Comparison of ENCODE assay signal across 8 cellular contexts in the genomic region with DNA sequence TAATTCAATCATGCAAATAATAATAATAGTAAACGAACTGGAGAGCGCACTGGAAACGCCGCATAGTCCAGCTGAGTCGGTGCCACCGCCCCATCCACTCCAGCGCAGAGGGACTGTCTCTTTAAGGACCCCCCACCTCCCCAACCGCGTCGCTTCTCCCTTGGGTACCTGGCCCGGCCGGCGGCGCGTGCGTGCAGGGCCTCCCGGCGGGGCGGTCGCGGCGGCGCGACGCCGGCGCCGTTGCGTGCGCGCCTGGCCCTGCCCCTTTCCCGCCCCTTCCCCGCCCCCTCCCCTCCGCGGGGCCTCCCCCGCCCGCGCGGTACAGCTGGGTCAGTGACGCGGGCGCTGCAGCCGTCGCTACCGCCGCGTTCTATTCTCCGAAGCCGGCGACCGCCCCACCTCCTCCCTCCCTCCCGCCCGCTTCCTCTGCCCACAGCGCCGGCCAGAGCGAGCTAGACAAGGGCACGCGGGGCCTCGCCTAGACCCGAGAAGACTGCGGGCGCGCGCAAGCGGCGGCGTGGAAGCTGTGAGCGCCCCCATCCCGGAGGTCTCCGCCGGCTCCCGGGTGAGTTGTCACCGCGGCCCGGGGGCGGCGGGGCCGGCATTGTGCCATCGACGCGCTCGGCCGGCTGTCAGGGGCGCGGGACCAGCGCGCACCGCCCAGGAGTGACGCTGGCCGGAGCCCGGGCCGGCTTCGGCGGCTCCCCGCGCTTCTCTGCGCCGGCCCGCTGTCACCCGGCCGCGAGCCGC. TPM values are rescaled to one million over a fixed set of nuclear protein-coding genes. Genes with fewer than 3 reads are reported as not detected.
DNase-seq lines count a peak whose midpoint lies in the region; ATAC-seq and TF ChIP-seq lines count a peak whose summit lies in the region.

A gene with protein sequence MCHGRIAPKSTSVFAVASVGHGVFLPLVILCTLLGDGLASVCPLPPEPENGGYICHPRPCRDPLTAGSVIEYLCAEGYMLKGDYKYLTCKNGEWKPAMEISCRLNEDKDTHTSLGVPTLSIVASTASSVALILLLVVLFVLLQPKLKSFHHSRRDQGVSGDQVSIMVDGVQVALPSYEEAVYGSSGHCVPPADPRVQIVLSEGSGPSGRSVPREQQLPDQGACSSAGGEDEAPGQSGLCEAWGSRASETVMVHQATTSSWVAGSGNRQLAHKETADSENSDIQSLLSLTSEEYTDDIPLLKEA (plus strand): TSS at position 333 of the 750 bp plus-strand sequence. CDS start 46,997 bp downstream, outside the sequence.

- TF ChIP-seq CTCF in LNCaP clone FGC (IDR thresholded peaks at IDR 0.05; ENCODE audit: control insufficient read depth, extremely low read depth, insufficient read depth) (no peak), fibroblast of lung (conservative IDR thresholded peaks at IDR 0.05 in 1 of 2, IDR thresholded peaks at IDR 0.05 in 1 of 2; ENCODE audit: low read depth in 1 of 2, low read length in 2 of 2) (no peak)

- H3K4me3 ChIP-seq in LNCaP clone FGC (ENCODE audit: low read depth, low read length) = peak within 1 kb of the TSS; percentile 80
- H3K4me3 ChIP-seq in fibroblast of lung (replicated peaks in 1 of 4; ENCODE audit: control extremely low read depth in 1 of 4, insufficient read depth in 1 of 4, low read depth in 3 of 4, low read length in 4 of 4) = peak within 1 kb of the TSS; percentile 69 to 90 (median 78)

- no peaks in the 10 kb centered on the region for H3K9me3 ChIP-seq in fibroblast of lung (ENCODE audit: control insufficient read depth, insufficient read depth, low read depth, low read length)

- peak within 1 kb of the TSS; percentile 85 for H3K9ac ChIP-seq in fibroblast of lung (ENCODE audit: insufficient read depth, low read length)

- no peaks in the 10 kb centered on the region for H4K20me1 ChIP-seq in fibroblast of lung (ENCODE audit: control insufficient read depth, extremely low read depth, insufficient read depth, low read length)

- DNase-seq in DMS53 (lab: John Stamatoyannopoulos, UW) (peak; percentile 94), LNCaP clone FGC (ENCODE audit: low read depth) (peak; percentile 65), RPMI8226 (peak; percentile 92), fibroblast of lung (ENCODE audit: low read depth in 2 of 2) (peak; percentile 82 to 89)
- DNase-seq in naive thymus-derived CD8-positive, alpha-beta T cell = peak; percentile 81 to 93 (median 86)
- DNase-seq in stimulated activated naive CD4-positive, alpha-beta T cell (lab: John Stamatoyannopoulos, UW) = peak; percentile 80 to 89 (median 86)

- H3K36me3 Mint-ChIP-seq in activated T-helper 17 cell treated with anti-CD3 and anti-CD28 coated beads, Interleukin-2, amount 50 U/mL, for 72 hours (ENCODE audit: low read depth) = peaks cover 43% of the 10 kb centered on the region
- peaks cover 0 to 4% (median 0%) of the 10 kb centered on the region in 3 donors for H3K36me3 Mint-ChIP-seq in naive thymus-derived CD8-positive, alpha-beta T cell

- POLR2A ChIA-PET in naive thymus-derived CD8-positive, alpha-beta T cell (lab: Charles Lee) = interaction anchor here (0.6 to 3.4 kb wide), 6 partner anchors 14 to 155 kb away, joined by 3 to 39 read pairs (median 6); a partner anchor contains a TSS

- peak within 1 kb of the TSS; percentile 95 for H3K4me2 ChIP-seq in fibroblast of lung (ENCODE audit: extremely low read depth, insufficient read depth, low read length)

- peaks cover 37% of the 10 kb centered on the region for H3K4me1 Mint-ChIP-seq in activated T-helper 17 cell treated with anti-CD3 and anti-CD28 coated beads, Interleukin-2, amount 50 U/mL, for 72 hours
- peaks cover 37 to 59% (median 58%) of the 10 kb centered on the region in 4 donors for H3K4me1 Mint-ChIP-seq in naive thymus-derived CD8-positive, alpha-beta T cell

- peak within 1 kb of the TSS; percentile 87 for H3K27ac ChIP-seq in fibroblast of lung (ENCODE audit: insufficient read depth, low read length)

- peak within 1 kb of the TSS; percentile 88 for H2AFZ ChIP-seq in fibroblast of lung (ENCODE audit: low read length)

- no peaks in the 10 kb centered on the region for H3K9me3 Mint-ChIP-seq in activated T-helper 17 cell treated with anti-CD3 and anti-CD28 coated beads, Interleukin-2, amount 50 U/mL, for 72 hours
- no peaks in the 10 kb centered on the region for H3K9me3 Mint-ChIP-seq in naive thymus-derived CD8-positive, alpha-beta T cell

- peak within 1 kb of the TSS; percentile 96 for H3K4me3 Mint-ChIP-seq in activated T-helper 17 cell treated with anti-CD3 and anti-CD28 coated beads, Interleukin-2, amount 50 U/mL, for 72 hours
- peak within 1 kb of the TSS; percentile 89 to 97 (median 92) for H3K4me3 Mint-ChIP-seq in naive thymus-derived CD8-positive, alpha-beta T cell

- H3K27ac Mint-ChIP-seq in activated T-helper 17 cell treated with anti-CD3 and anti-CD28 coated beads, Interleukin-2, amount 50 U/mL, for 72 hours = peak within 1 kb of the TSS; percentile 96
- peak within 1 kb of the TSS; percentile 97 to 100 (median 99) for H3K27ac Mint-ChIP-seq in naive thymus-derived CD8-positive, alpha-beta T cell

- peak; percentile 45 for ATAC-seq in GM21825 (IDR thresholded peaks at IDR 0.05; ENCODE audit: unreplicated experiment)
- ATAC-seq in activated T-helper 17 cell treated with anti-CD3 and anti-CD28 coated beads, Interleukin-2, amount 50 U/mL, for 72 hours (replicated peaks) = peak; percentile 69
- ATAC-seq in naive thymus-derived CD8-positive, alpha-beta T cell = peak; percentile 76 to 77

- peaks cover 22% of the 10 kb centered on the region for H3K79me2 ChIP-seq in fibroblast of lung (ENCODE audit: control insufficient read depth, insufficient read depth, low read length)

- H3K36me3 ChIP-seq in fibroblast of lung (ENCODE audit: control insufficient read depth, insufficient read depth, low read length) = no peaks in the 10 kb centered on the region

- no peaks in the 10 kb centered on the region for H3K27me3 Mint-ChIP-seq in activated T-helper 17 cell treated with anti-CD3 and anti-CD28 coated beads, Interleukin-2, amount 50 U/mL, for 72 hours
- H3K27me3 Mint-ChIP-seq in naive thymus-derived CD8-positive, alpha-beta T cell = no peaks in the 10 kb centered on the region

- H3K4me1 ChIP-seq in fibroblast of lung (ENCODE audit: control insufficient read depth, extremely low read depth, insufficient read depth, low read length) = peaks cover 9% of the 10 kb centered on the region

- H3K27me3 ChIP-seq in fibroblast of lung (ENCODE audit: control insufficient read depth, insufficient read depth, low read length) = no peaks in the 10 kb centered on the region

RNA-seq across cellular contexts. Expression of the gene that starts here (rescaled TPM):
- 10 to 100 TPM; 76.9 to 96.4 TPM for total RNA-seq in activated T-helper 17 cell treated with anti-CD3 and anti-CD28 coated beads, Interleukin-2, amount 50 U/mL, for 72 hours
- 5.6 and 9.1 TPM in 2 replicates for total RNA-seq in fibroblast of lung
- polyA plus RNA-seq in fibroblast of lung = 9.2 and 11.4 TPM in 2 replicates
- 7.2 and 9.7 TPM in 2 replicates for polyA plus RNA-seq in fibroblast of lung (2012)
- polyA minus RNA-seq in fibroblast of lung (ENCODE audit: low replicate concordance) = 18.3 and 25.3 TPM in 2 replicates
- total RNA-seq in naive thymus-derived CD8-positive, alpha-beta T cell = 10 to 100 TPM; 34.7 to 38.8 TPM
- 1 to 10 TPM; 4.5 to 6.8 (median 5.6) TPM for polyA plus RNA-seq in naive thymus-derived CD8-positive, alpha-beta T cell

Comparison
In these comparisons a context has a peak if more than half of its experiments do, and no peak if none do; other contexts are left out.
1. Peak in every context shown above with its lines: DNase-seq, ATAC-seq, H3K4me3 ChIP-seq and H3K27ac ChIP-seq.